ENCODE assay signal across 19 cellular contexts in genomic region chr4:183095199-183095512, GRCh38.
"Had no signal": no experiment of that assay in that cellular context is flagged by ENCODE, and none has a peak within 500 bp of the region (broad histone marks: within the 10 kb centered on the region; RNA-seq: fewer than 3 reads in every experiment).

No MANE protein-coding gene starts in this region.

- H3K27ac Mint-ChIP-seq: natural killer cell treated with Interleukin-12 subunit alpha and Interleukin-12 subunit beta and Interleukin-15 and Interleukin-18, amount 100 ng/mL, for 72 hours; stimulated activated naive B cell treated with anti-CD40 and anti-IgM and Interleukin-4, amounts not matched to agents 10 μg/mL and 1 μg/mL and 100 μg/mL, for 72 hours; stimulated activated naive CD8-positive, alpha-beta T cell treated with anti-CD3 and anti-CD28 coated beads, Interleukin-15, amount 100 ng/mL, for 72 hours had no signal

- H3K4me3 ChIP-seq: dorsolateral prefrontal cortex, psoas muscle, thoracic aorta, transverse colon had no signal

- ATAC-seq: natural killer cell treated with Interleukin-12 subunit alpha and Interleukin-12 subunit beta and Interleukin-15 and Interleukin-18, amount 100 ng/mL, for 72 hours; psoas muscle; sciatic nerve; stimulated activated naive CD8-positive, alpha-beta T cell treated with anti-CD3 and anti-CD28 coated beads, Interleukin-15, amount 100 ng/mL, for 72 hours had no signal

- H3K9me3 ChIP-seq: psoas muscle, thoracic aorta, transverse colon had no signal

- H3K36me3 ChIP-seq: thoracic aorta, transverse colon had no signal

- H3K27me3 ChIP-seq: dorsolateral prefrontal cortex had no signal

- H3K4me3 Mint-ChIP-seq: natural killer cell treated with Interleukin-12 subunit alpha and Interleukin-12 subunit beta and Interleukin-15 and Interleukin-18, amount 100 ng/mL, for 72 hours; stimulated activated naive B cell treated with anti-CD40 and anti-IgM and Interleukin-4, amounts not matched to agents 10 μg/mL and 1 μg/mL and 100 μg/mL, for 72 hours; stimulated activated naive CD8-positive, alpha-beta T cell treated with anti-CD3 and anti-CD28 coated beads, Interleukin-15, amount 100 ng/mL, for 72 hours had no signal

- H3K27ac ChIP-seq: dorsolateral prefrontal cortex, psoas muscle, thoracic aorta, transverse colon had no signal

- H3K9me3 Mint-ChIP-seq: natural killer cell treated with Interleukin-12 subunit alpha and Interleukin-12 subunit beta and Interleukin-15 and Interleukin-18, amount 100 ng/mL, for 72 hours had no signal

- DNase-seq: cortex of kidney; dorsolateral prefrontal cortex; effector CD8-positive, alpha-beta T cell; foreskin melanocyte; head of caudate nucleus; hippocampal formation; kidney glomerular epithelial cell; mesendoderm; psoas muscle; retina; stimulated activated CD4-positive, alpha-beta T cell treated with anti-CD3 and anti-CD28 coated beads, Interleukin-2, amount 100 ng/mL, for 24 hours; stimulated activated CD4-positive, alpha-beta T cell treated with anti-CD3 and anti-CD28 coated beads, Interleukin-4, amount 100 ng/mL, for 4 hours; stimulated activated naive B cell treated with anti-CD40 and anti-IgM and Interleukin-4, amounts not matched to agents 10 μg/mL and 1 μg/mL and 100 μg/mL, for 72 hours; stimulated activated naive CD8-positive, alpha-beta T cell treated with anti-CD3 and anti-CD28 coated beads, Interleukin-15, amount 100 ng/mL, for 72 hours; substantia nigra; transverse colon had no signal

- H3K36me3 Mint-ChIP-seq: natural killer cell treated with Interleukin-12 subunit alpha and Interleukin-12 subunit beta and Interleukin-15 and Interleukin-18, amount 100 ng/mL, for 72 hours; stimulated activated naive B cell treated with anti-CD40 and anti-IgM and Interleukin-4, amounts not matched to agents 10 μg/mL and 1 μg/mL and 100 μg/mL, for 72 hours had no signal

- H3K4me1 Mint-ChIP-seq: stimulated activated naive CD8-positive, alpha-beta T cell treated with anti-CD3 and anti-CD28 coated beads, Interleukin-15, amount 100 ng/mL, for 72 hours had no signal
